ENCODE assay signal across 39 cellular contexts in the genomic region with DNA sequence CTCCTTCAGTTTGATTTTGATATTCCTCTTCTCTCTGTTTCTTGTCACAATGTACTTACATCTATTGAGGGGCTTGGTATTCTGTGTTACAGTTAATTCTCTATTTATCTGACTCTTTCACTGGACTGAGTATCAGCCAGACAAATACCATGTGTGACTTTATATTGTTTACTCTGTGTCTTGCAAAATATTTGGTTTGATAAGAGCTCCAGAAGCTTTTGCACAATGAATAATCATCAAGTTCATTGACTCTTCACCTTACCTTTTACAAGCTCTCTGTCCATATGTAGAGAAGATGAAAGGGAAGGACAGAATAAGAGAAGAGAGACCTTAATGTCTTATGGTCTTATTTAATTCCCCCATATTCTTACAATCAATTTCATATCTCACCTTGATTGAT.
"Had no signal": no experiment of that assay in that cellular context is flagged by ENCODE, and none has a peak within 500 bp of the region (broad histone marks: within the 10 kb centered on the region; RNA-seq: fewer than 3 reads in every experiment).

No MANE protein-coding gene starts in this region.

- H3K4me3 Mint-ChIP-seq: activated CD4-positive, alpha-beta memory T cell treated with anti-CD3 and anti-CD28 coated beads, Interleukin-2, amount 10 ng/mL, durations not matched to agents 7 days and 5 days; activated CD4-positive, alpha-beta T cell treated with anti-CD3 and anti-CD28 coated beads for 36 hours; activated CD4-positive, alpha-beta T cell treated with anti-CD3 and anti-CD28 coated beads, Interleukin-2, amount 10 ng/mL, durations not matched to agents 7 days and 5 days; activated CD8-positive, alpha-beta memory T cell treated with anti-CD3 and anti-CD28 coated beads, Interleukin-2, amount 10 ng/mL, durations not matched to agents 7 days and 5 days; activated CD8-positive, alpha-beta T cell treated with anti-CD3 and anti-CD28 coated beads, Interleukin-2, amount 10 ng/mL, durations not matched to agents 7 days and 5 days; activated naive CD4-positive, alpha-beta T cell treated with anti-CD3 and anti-CD28 coated beads, Interleukin-2, amount 10 ng/mL, durations not matched to agents 7 days and 5 days; activated naive CD4-positive, alpha-beta T cell treated with anti-CD3 and anti-CD28 coated beads, Interleukin-2, amount 50 U/mL, for 24 hours; activated naive CD8-positive, alpha-beta T cell; activated naive CD8-positive, alpha-beta T cell treated with anti-CD3 and anti-CD28 coated beads, Interleukin-2, amount 10 ng/mL, durations not matched to agents 7 days and 5 days; activated naive CD8-positive, alpha-beta T cell treated with anti-CD3 and anti-CD28 coated beads, Interleukin-2, amount 50 U/mL, for 24 hours; activated T-cell treated with anti-CD3 and anti-CD28 coated beads, Interleukin-2, amount 50 U/mL, for 24 hours; brain; central memory CD8-positive, alpha-beta T cell; T-helper 1 cell treated with Interleukin-12 subunit alpha and Interleukin-12 subunit beta and Interleukin-4 antibody, amounts not matched to agents 30 μg/mL and 1 μg/mL, for 36 hours; T-helper 2 cell treated with Interferon-gamma antibody and Interleukin-4, amounts not matched to agents 5 μg/mL and 100 μg/mL, for 36 hours had no signal

- H3K4me1 ChIP-seq: ascending aorta had no signal

- H3K27me3 Mint-ChIP-seq: activated CD4-positive, alpha-beta memory T cell treated with anti-CD3 and anti-CD28 coated beads, Interleukin-2, amount 10 ng/mL, durations not matched to agents 7 days and 5 days; activated CD4-positive, alpha-beta T cell treated with anti-CD3 and anti-CD28 coated beads for 36 hours; activated CD4-positive, alpha-beta T cell treated with anti-CD3 and anti-CD28 coated beads, Interleukin-2, amount 10 ng/mL, durations not matched to agents 7 days and 5 days; activated CD8-positive, alpha-beta memory T cell treated with anti-CD3 and anti-CD28 coated beads, Interleukin-2, amount 10 ng/mL, durations not matched to agents 7 days and 5 days; activated naive CD4-positive, alpha-beta T cell treated with anti-CD3 and anti-CD28 coated beads, Interleukin-2, amount 10 ng/mL, durations not matched to agents 7 days and 5 days; activated naive CD4-positive, alpha-beta T cell treated with anti-CD3 and anti-CD28 coated beads, Interleukin-2, amount 50 U/mL, for 24 hours; activated naive CD8-positive, alpha-beta T cell; activated naive CD8-positive, alpha-beta T cell treated with anti-CD3 and anti-CD28 coated beads, Interleukin-2, amount 10 ng/mL, durations not matched to agents 7 days and 5 days; activated naive CD8-positive, alpha-beta T cell treated with anti-CD3 and anti-CD28 coated beads, Interleukin-2, amount 50 U/mL, for 24 hours; activated T-cell treated with anti-CD3 and anti-CD28 coated beads, Interleukin-2, amount 50 U/mL, for 24 hours; brain; central memory CD8-positive, alpha-beta T cell had no signal

- H3K36me3 ChIP-seq: ascending aorta, cardiac muscle cell had no signal

- H3K4me3 ChIP-seq: ascending aorta, cardiac muscle cell had no signal

- FAIRE-seq: bronchial epithelial cell, TTC549 had no signal

- H3K27me3 ChIP-seq: ascending aorta, cardiac muscle cell had no signal

- H3K4me1 Mint-ChIP-seq: activated CD4-positive, alpha-beta memory T cell treated with anti-CD3 and anti-CD28 coated beads, Interleukin-2, amount 10 ng/mL, durations not matched to agents 7 days and 5 days; activated CD4-positive, alpha-beta T cell treated with anti-CD3 and anti-CD28 coated beads for 36 hours; activated CD4-positive, alpha-beta T cell treated with anti-CD3 and anti-CD28 coated beads, Interleukin-2, amount 10 ng/mL, durations not matched to agents 7 days and 5 days; activated CD8-positive, alpha-beta memory T cell treated with anti-CD3 and anti-CD28 coated beads, Interleukin-2, amount 10 ng/mL, durations not matched to agents 7 days and 5 days; activated naive CD4-positive, alpha-beta T cell treated with anti-CD3 and anti-CD28 coated beads, Interleukin-2, amount 10 ng/mL, durations not matched to agents 7 days and 5 days; activated naive CD4-positive, alpha-beta T cell treated with anti-CD3 and anti-CD28 coated beads, Interleukin-2, amount 50 U/mL, for 24 hours; activated naive CD8-positive, alpha-beta T cell treated with anti-CD3 and anti-CD28 coated beads, Interleukin-2, amount 10 ng/mL, durations not matched to agents 7 days and 5 days; activated naive CD8-positive, alpha-beta T cell treated with anti-CD3 and anti-CD28 coated beads, Interleukin-2, amount 50 U/mL, for 24 hours; central memory CD8-positive, alpha-beta T cell had no signal

- DNase-seq: activated CD4-positive, alpha-beta memory T cell treated with anti-CD3 and anti-CD28 coated beads, Interleukin-2, amount 10 ng/mL, durations not matched to agents 7 days and 5 days; activated CD4-positive, alpha-beta T cell treated with anti-CD3 and anti-CD28 coated beads for 1 hour; activated CD4-positive, alpha-beta T cell treated with anti-CD3 and anti-CD28 coated beads for 36 hours; activated CD4-positive, alpha-beta T cell treated with anti-CD3 and anti-CD28 coated beads for 48 hours; activated CD4-positive, alpha-beta T cell treated with anti-CD3 and anti-CD28 coated beads, Interleukin-2, amount 10 ng/mL, durations not matched to agents 7 days and 5 days; activated CD4-positive, alpha-beta T cell treated with anti-CD3 and anti-CD28 coated beads, Interleukin-2, amount 50 U/mL, for 48 hours; activated CD4-positive, CD25-positive, alpha-beta regulatory T cell; activated CD8-positive, alpha-beta memory T cell treated with anti-CD3 and anti-CD28 coated beads for 24 hours; activated CD8-positive, alpha-beta memory T cell treated with anti-CD3 and anti-CD28 coated beads, Interleukin-2, amount 10 ng/mL, durations not matched to agents 7 days and 5 days; activated CD8-positive, alpha-beta memory T cell treated with anti-CD3 and anti-CD28 coated beads, Interleukin-2, amount 50 U/mL, for 48 hours; activated CD8-positive, alpha-beta T cell treated with anti-CD3 and anti-CD28 coated beads, Interleukin-2, amount 10 ng/mL, durations not matched to agents 7 days and 5 days; activated effector memory CD4-positive, alpha-beta T cell treated with Interleukin-2 at 50 U/mL for 16 hours; activated gamma-delta T cell; activated naive CD4-positive, alpha-beta T cell treated with anti-CD3 and anti-CD28 coated beads, Interleukin-2, amount 10 ng/mL, durations not matched to agents 7 days and 5 days; activated naive CD4-positive, alpha-beta T cell treated with Interleukin-2 at 50 U/mL for 16 hours; activated naive CD8-positive, alpha-beta T cell treated with anti-CD3 and anti-CD28 coated beads, Interleukin-2, amount 10 ng/mL, durations not matched to agents 7 days and 5 days; activated naive CD8-positive, alpha-beta T cell treated with anti-CD3 and anti-CD28 coated beads, Interleukin-2, amount 50 U/mL, for 24 hours; activated T-cell treated with anti-CD3 and anti-CD28 coated beads, Interleukin-2, amount 50 U/mL, for 24 hours; activated T-cell treated with anti-CD3 and anti-CD28 coated beads, Interleukin-2, amount 50 U/mL, for 48 hours; amygdala; anterior cingulate cortex; caudate nucleus; cerebellar nuclear complex; T-helper 1 cell; T-helper 2 cell; T-helper 9 cell had no signal

- H3K27ac ChIP-seq: ascending aorta, cardiac muscle cell, VCaP had no signal

- H3K36me3 Mint-ChIP-seq: activated CD8-positive, alpha-beta memory T cell treated with anti-CD3 and anti-CD28 coated beads, Interleukin-2, amount 10 ng/mL, durations not matched to agents 7 days and 5 days; activated naive CD4-positive, alpha-beta T cell treated with anti-CD3 and anti-CD28 coated beads, Interleukin-2, amount 10 ng/mL, durations not matched to agents 7 days and 5 days; activated naive CD4-positive, alpha-beta T cell treated with anti-CD3 and anti-CD28 coated beads, Interleukin-2, amount 50 U/mL, for 24 hours; activated naive CD8-positive, alpha-beta T cell; activated naive CD8-positive, alpha-beta T cell treated with anti-CD3 and anti-CD28 coated beads, Interleukin-2, amount 10 ng/mL, durations not matched to agents 7 days and 5 days; brain had no signal

- H3K27ac Mint-ChIP-seq: activated CD4-positive, alpha-beta memory T cell treated with anti-CD3 and anti-CD28 coated beads, Interleukin-2, amount 10 ng/mL, durations not matched to agents 7 days and 5 days; activated CD4-positive, alpha-beta T cell treated with anti-CD3 and anti-CD28 coated beads for 36 hours; activated CD4-positive, alpha-beta T cell treated with anti-CD3 and anti-CD28 coated beads, Interleukin-2, amount 10 ng/mL, durations not matched to agents 7 days and 5 days; activated CD8-positive, alpha-beta memory T cell treated with anti-CD3 and anti-CD28 coated beads, Interleukin-2, amount 10 ng/mL, durations not matched to agents 7 days and 5 days; activated CD8-positive, alpha-beta T cell treated with anti-CD3 and anti-CD28 coated beads, Interleukin-2, amount 10 ng/mL, durations not matched to agents 7 days and 5 days; activated naive CD4-positive, alpha-beta T cell treated with anti-CD3 and anti-CD28 coated beads, Interleukin-2, amount 10 ng/mL, durations not matched to agents 7 days and 5 days; activated naive CD4-positive, alpha-beta T cell treated with anti-CD3 and anti-CD28 coated beads, Interleukin-2, amount 50 U/mL, for 24 hours; activated naive CD8-positive, alpha-beta T cell; activated naive CD8-positive, alpha-beta T cell treated with anti-CD3 and anti-CD28 coated beads, Interleukin-2, amount 10 ng/mL, durations not matched to agents 7 days and 5 days; activated naive CD8-positive, alpha-beta T cell treated with anti-CD3 and anti-CD28 coated beads, Interleukin-2, amount 50 U/mL, for 24 hours; activated T-cell treated with anti-CD3 and anti-CD28 coated beads, Interleukin-2, amount 50 U/mL, for 24 hours; activated T-helper 2 cell treated with anti-CD3 and anti-CD28 coated beads, Interferon-gamma antibody, Interleukin-2, Interleukin-4, amounts not matched to agents 10 μg/mL and 5 μg/mL and 100 μg/mL, durations not matched to agents 14 hours and 24 hours and 36 hours; brain; T-helper 1 cell treated with Interleukin-12 subunit alpha and Interleukin-12 subunit beta and Interleukin-4 antibody, amounts not matched to agents 30 μg/mL and 1 μg/mL, for 36 hours; T-helper 2 cell treated with Interferon-gamma antibody and Interleukin-4, amounts not matched to agents 5 μg/mL and 100 μg/mL, for 36 hours had no signal

- H3K9me3 ChIP-seq: ascending aorta had no signal

- ATAC-seq: activated CD4-positive, alpha-beta T cell treated with anti-CD3 and anti-CD28 coated beads for 36 hours; activated CD4-positive, CD25-positive, alpha-beta regulatory T cell treated with anti-CD3 and anti-CD28 coated beads, Interleukin-2, amount 50 U/mL, for 24 hours; activated CD8-positive, alpha-beta memory T cell treated with anti-CD3 and anti-CD28 coated beads, Interleukin-2, amount 10 ng/mL, durations not matched to agents 7 days and 5 days; activated CD8-positive, alpha-beta T cell treated with anti-CD3 and anti-CD28 coated beads, Interleukin-2, amount 10 ng/mL, durations not matched to agents 7 days and 5 days; activated naive CD8-positive, alpha-beta T cell treated with anti-CD3 and anti-CD28 coated beads, Interleukin-2, amount 50 U/mL, for 24 hours had no signal
